ENCODE assay signal across 8 cellular contexts in genomic region chr9:131274674-131275331, GRCh38. TPM values are rescaled to one million over a fixed set of nuclear protein-coding genes. Genes with fewer than 3 reads are reported as not detected.
DNase-seq lines count a peak whose midpoint lies in the region; ATAC-seq and TF ChIP-seq lines count a peak whose summit lies in the region.

No MANE protein-coding gene starts in this region.

- no peak for TF ChIP-seq CTCF in foreskin fibroblast (IDR thresholded peaks at IDR 0.05; ENCODE audit: low read depth, low read length)

- H3K18ac ChIP-seq in neuronal stem cell (ENCODE audit: low read length) = peak overlapping the region; percentile 16

- H2BK120ac ChIP-seq in neuronal stem cell (ENCODE audit: low read depth, low read length) = no peak overlapping the region

- WGBS in neuronal stem cell (ENCODE audit: extremely low coverage in 2 of 2, insufficient read length in 2 of 2, insufficient replicate concordance in 1 of 2), 2 donors = no CpG with 5 or more reads among the region's 18 CpGs

- peak overlapping the region; percentile 98 for H3K23ac ChIP-seq in neuronal stem cell (ENCODE audit: low read depth, low read length, poor library complexity)

- DNase-seq in NAMALWA (ENCODE audit: low spot score) (peak; percentile 40), neuronal stem cell (ENCODE audit: low spot score) (no peak), foreskin fibroblast (no peak), NCI-H748 treated with DMSO at 0.1 percent for 48 hours (lab: John Stamatoyannopoulos, UW) (no peak), SW480 (ENCODE audit: low spot score) (no peak)

- H4K91ac ChIP-seq in neuronal stem cell (ENCODE audit: low read depth, low read length, poor library complexity) = no peak overlapping the region

- no peak overlapping the region for H2BK5ac ChIP-seq in neuronal stem cell (ENCODE audit: low read length)

- H3K9me3 ChIP-seq in duodenal mucosa (ENCODE audit: control insufficient read depth in 1 of 2, low read length in 2 of 2) = no peaks in the 10 kb centered on the region
- no peaks in the 10 kb centered on the region for H3K9me3 ChIP-seq in neuronal stem cell (replicated peaks in 1 of 2; ENCODE audit: control insufficient read depth in 2 of 2, insufficient read depth in 1 of 2, low read depth in 1 of 2, low read length in 2 of 2)

- H3K4ac ChIP-seq in neuronal stem cell (ENCODE audit: low read length) = no peak overlapping the region

- no peak overlapping the region for H2AK5ac ChIP-seq in neuronal stem cell (ENCODE audit: low read depth, low read length)

- H4K8ac ChIP-seq in neuronal stem cell (ENCODE audit: low read depth, low read length) = no peak overlapping the region

- H3K27ac ChIP-seq in duodenal mucosa (ENCODE audit: low read depth, low read length) (peak overlapping the region; percentile 60), neuronal stem cell (replicated peaks; ENCODE audit: low read length) (no peak overlapping the region)

- no peak overlapping the region for H3K14ac ChIP-seq in neuronal stem cell (ENCODE audit: low read length)

- no peak overlapping the region for H3K4me2 ChIP-seq in neuronal stem cell (ENCODE audit: insufficient read depth, low read length, poor library complexity, severe bottlenecking)

- H2BK12ac ChIP-seq in neuronal stem cell (ENCODE audit: low read length) = no peak overlapping the region

- H3K79me1 ChIP-seq in neuronal stem cell (ENCODE audit: low read depth, low read length) = no peaks in the 10 kb centered on the region

- no peak overlapping the region for H2BK15ac ChIP-seq in neuronal stem cell (ENCODE audit: low read length)

- ATAC-seq in GM19035 (IDR thresholded peaks at IDR 0.05; ENCODE audit: unreplicated experiment) = no peak

- peaks cover 12 to 18% of the 10 kb centered on the region in 2 donors for H3K4me1 ChIP-seq in duodenal mucosa (ENCODE audit: control insufficient read depth in 1 of 2, insufficient read depth in 2 of 2, low read length in 2 of 2)
- peaks cover 12 to 20% of the 10 kb centered on the region in 2 donors for H3K4me1 ChIP-seq in neuronal stem cell (ENCODE audit: control insufficient read depth in 2 of 2, insufficient read depth in 1 of 2, low read depth in 1 of 2, low read length in 2 of 2)

- H3K27me3 ChIP-seq in duodenal mucosa (ENCODE audit: control insufficient read depth in 1 of 2, insufficient read depth in 2 of 2, low read length in 2 of 2) = peaks cover 5 to 6% of the 10 kb centered on the region in 2 donors
- peaks cover 4 to 27% (median 20%) of the 10 kb centered on the region in 3 experiments for H3K27me3 ChIP-seq in neuronal stem cell (ENCODE audit: control insufficient read depth in 3 of 3, insufficient read depth in 3 of 3, low read depth in 1 of 3, low read length in 3 of 3)

- H3K4me3 ChIP-seq in GM08714 (ENCODE audit: low read length) = peak overlapping the region; percentile 77; the same call in 1 of the 2 replicates
- H3K4me3 ChIP-seq in duodenal mucosa (ENCODE audit: low read depth in 1 of 2, low read length in 2 of 2) = peak overlapping the region; percentile 58 to 68
- no peak overlapping the region for H3K4me3 ChIP-seq in neuronal stem cell (ENCODE audit: low read length in 2 of 2)
- H3K4me3 ChIP-seq in foreskin fibroblast (ENCODE audit: low read depth in 1 of 2, low read length in 2 of 2) = no peak overlapping the region

- no peaks in the 10 kb centered on the region for H3K36me3 ChIP-seq in duodenal mucosa (ENCODE audit: control insufficient read depth in 1 of 2, insufficient read depth in 2 of 2, low read length in 2 of 2)
- no peaks in the 10 kb centered on the region for H3K36me3 ChIP-seq in neuronal stem cell (replicated peaks in 1 of 2; ENCODE audit: control insufficient read depth in 2 of 2, insufficient read depth in 2 of 2, low read length in 2 of 2)

- H2AFZ ChIP-seq in neuronal stem cell (ENCODE audit: low read length) = peak overlapping the region; percentile 85

- H3K9ac ChIP-seq in duodenal mucosa (ENCODE audit: low read depth in 1 of 2, low read length in 2 of 2) = peak overlapping the region; percentile 44 to 71
- H3K9ac ChIP-seq in neuronal stem cell (ENCODE audit: low read depth, low read length, poor library complexity) = no peak overlapping the region

RNA-seq across cellular contexts. Expression of gene FAM78A, which starts 1.5 kb away (rescaled TPM):
- polyA plus RNA-seq in neuronal stem cell (2013, experiment 1 of 2) = 2.7 TPM
- polyA plus RNA-seq in neuronal stem cell (2013, experiment 2 of 2) = 2.5 TPM

RNA-seq across cellular contexts. Expression of gene PLPP7, which starts 14.7 kb away (rescaled TPM):
- 4.2 TPM for polyA plus RNA-seq in neuronal stem cell (2013, experiment 1 of 2)
- polyA plus RNA-seq in neuronal stem cell (2013, experiment 2 of 2) = 4.1 TPM

Comparison
In these comparisons a context has a peak if more than half of its experiments do, and no peak if none do; other contexts are left out.
1. H3K4me3 ChIP-seq: peak in GM08714 (single experiment) and duodenal mucosa (2 of 2); none in neuronal stem cell (0 of 2) and foreskin fibroblast (0 of 2).